9 cellular contexts compared by ENCODE assay signal in the genomic region with DNA sequence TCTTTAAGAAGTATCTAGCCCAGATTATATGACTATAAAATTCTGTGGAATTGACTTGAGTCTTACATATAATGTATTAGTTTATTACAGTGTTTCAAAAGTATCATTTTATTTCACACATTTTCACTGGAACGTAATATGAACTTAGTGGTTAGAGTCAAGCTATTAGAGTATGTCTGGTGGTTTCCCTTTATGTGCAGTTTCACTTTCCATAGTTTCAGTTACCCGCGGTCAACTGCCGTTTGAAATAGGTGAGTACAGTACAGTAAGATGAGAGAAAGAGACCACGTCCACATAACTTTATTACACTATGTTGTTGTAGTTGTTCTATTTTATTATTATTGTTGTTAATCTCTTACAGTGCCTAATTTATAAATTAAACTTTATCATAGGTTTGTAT. TPM values are rescaled to one million over a fixed set of nuclear protein-coding genes. Genes with fewer than 3 reads are reported as not detected.
A peak's percentile ranks its signal among the peaks of the same experiment; 100 is the strongest.
DNase-seq lines count a peak whose midpoint lies in the region; ATAC-seq and FAIRE-seq lines count a peak whose summit lies in the region.
"Had no signal": no experiment of that assay in that cellular context is flagged by ENCODE, and none has a peak within 500 bp of the region (broad histone marks: within the 10 kb centered on the region; RNA-seq: fewer than 3 reads in every experiment).

No MANE protein-coding gene starts in this region.

- peak; percentile 99 for ATAC-seq in GM18909 (IDR thresholded peaks at IDR 0.05; ENCODE audit: poor library complexity, unreplicated experiment)
- ATAC-seq in HG02943 (IDR thresholded peaks at IDR 0.05; ENCODE audit: low read depth, unreplicated experiment), result peak; percentile 97

- DNase-seq in RPMI7951 (ENCODE audit: low read depth), result peak; percentile 18
- DNase-seq in dedifferentiated amniotic fluid mesenchymal stem cell (ENCODE audit: extremely low spot score), result no peak
- no peak for DNase-seq in DMS79 (lab: John Stamatoyannopoulos, UW)
- no peak for DNase-seq in NCI-H146 (lab: John Stamatoyannopoulos, UW)
- no peak for DNase-seq in GM03348 (ENCODE audit: low spot score)
- DNase-seq: stimulated activated CD8-positive, alpha-beta memory T cell treated with anti-CD3 and anti-CD28 coated beads, Interleukin-4, amount 100 ng/mL, for 48 hours had no signal

- peak; percentile 3 for FAIRE-seq in A204.1 (lab: Jason Lieb, UNC)

RNA-seq across cellular contexts. Expression of a gene that starts 50.5 kb away (rescaled TPM):
- 46.3 and 57.1 TPM in 2 replicates for total RNA-seq in RPMI7951 (2014; rRNA removed; shearing (Covaris generic))
